Comparison of ENCODE assay signal across 18 cellular contexts in genomic region chr14:101116065-101116464, GRCh38.
DNase-seq lines count a peak whose midpoint lies in the region; ATAC-seq and TF ChIP-seq lines count a peak whose summit lies in the region.
"Had no signal": no experiment of that assay in that cellular context is flagged by ENCODE, and none has a peak within 500 bp of the region (broad histone marks: within the 10 kb centered on the region; RNA-seq: fewer than 3 reads in every experiment).

No MANE protein-coding gene starts in this region.

- in situ Hi-C loops in GM13976 (cut with MboI; ENCODE audit: low sequenced_read_pairs, unreplicated experiment): no loop called here

- ATAC-seq in left lobe of liver (no peak), GM21786 (IDR thresholded peaks at IDR 0.05; ENCODE audit: unreplicated experiment) (no peak), GM19023 (IDR thresholded peaks at IDR 0.05; ENCODE audit: unreplicated experiment) (no peak)
- ATAC-seq: GM12878 had no signal

- intact Hi-C loops in posterior vena cava (cut with DNase I): no loop called here

- TF ChIP-seq CTCF in GM13976 (IDR thresholded peaks at IDR 0.05; ENCODE audit: borderline replicate concordance, control extremely low read depth, extremely low read depth, insufficient read depth, missing control alignments): no peak

- DNase-seq in GM13976 (ENCODE audit: low spot score) (peak; percentile 8), left lobe of liver (ENCODE audit: low spot score) (peak; percentile 21), posterior vena cava (ENCODE audit: low spot score) (peak; percentile 36), iPS-NIHi7 (ENCODE audit: extremely low spot score) (no peak)
- peak; percentile 4 for DNase-seq in activated CD8-positive, alpha-beta memory T cell treated with anti-CD3 and anti-CD28 coated beads, Interleukin-2, amount 50 U/mL, for 48 hours
- DNase-seq in activated effector memory CD4-positive, alpha-beta T cell treated with Interleukin-2 at 50 U/mL for 16 hours: no peak
- DNase-seq: CD4-positive, alpha-beta memory T cell; H9; KG1; NCI-H1105 treated with DMSO at 0.1 percent for 48 hours; NCI-H1694; NCI-H2081 treated with DMSO at 0.1 percent for 48 hours; NCI-H510A; NCI-H748 treated with DMSO at 0.1 percent for 48 hours; NK-92 treated with Interleukin-12 subunit alpha and Interleukin-12 subunit beta, amount 100 ng/mL, for 24 hours had no signal

Comparison
In these comparisons a context has a peak if more than half of its experiments do, and no peak if none do; other contexts are left out.
1. DNase-seq: peak in GM13976 (single experiment), activated CD8-positive, alpha-beta memory T cell treated with anti-CD3 and anti-CD28 coated beads, Interleukin-2, amount 50 U/mL, for 48 hours (single experiment), left lobe of liver (single experiment) and posterior vena cava (single experiment); none in activated effector memory CD4-positive, alpha-beta T cell treated with Interleukin-2 at 50 U/mL for 16 hours (single experiment) and iPS-NIHi7 (single experiment).